ENCODE assay signal across 15 cellular contexts in the genomic region with DNA sequence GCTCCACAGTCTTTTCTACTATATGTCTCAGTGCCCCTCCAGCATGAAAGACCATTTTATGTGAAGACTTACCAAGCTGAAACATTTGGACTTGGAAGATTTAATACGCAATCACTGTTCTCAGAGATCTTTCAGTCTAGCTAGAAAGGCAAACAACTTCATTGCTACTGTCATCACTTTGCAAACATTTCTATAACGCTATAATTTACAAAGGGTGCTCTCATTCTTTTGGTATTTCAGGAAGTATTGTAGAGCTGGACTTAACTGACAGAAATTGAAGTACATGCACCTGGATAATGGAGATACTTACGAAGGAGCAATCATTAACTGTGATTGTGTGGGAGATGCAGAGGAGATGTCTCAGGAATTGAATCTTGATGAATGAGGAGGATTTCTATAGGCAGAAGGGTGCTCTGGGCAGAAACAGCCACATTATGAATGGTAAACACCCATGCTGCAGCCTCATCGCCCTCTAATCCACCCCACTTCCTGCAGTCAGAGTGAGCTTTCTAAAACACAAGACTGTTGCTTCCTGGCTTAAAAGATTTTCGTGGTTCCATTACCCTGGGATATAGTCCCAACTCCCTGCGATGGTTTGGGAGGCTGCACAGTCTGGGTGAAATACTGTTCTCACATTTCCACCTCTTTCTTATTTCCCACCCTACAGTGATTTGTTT.
"Had no signal": no experiment of that assay in that cellular context is flagged by ENCODE, and none has a peak within 500 bp of the region (broad histone marks: within the 10 kb centered on the region; RNA-seq: fewer than 3 reads in every experiment).

No MANE protein-coding gene starts in this region.

- H3K36me3 ChIP-seq: upper lobe of left lung had no signal

- DNase-seq: activated CD4-positive, alpha-beta T cell treated with anti-CD3 and anti-CD28 coated beads, Interleukin-2, amount 50 U/mL, for 4 hours; activated CD4-positive, CD25-positive, alpha-beta regulatory T cell treated with anti-CD3 and anti-CD28 coated beads, Interleukin-2, amount 50 U/mL, for 72 hours; activated gamma-delta T cell; activated naive CD8-positive, alpha-beta T cell treated with anti-CD3 and anti-CD28 coated beads for 36 hours; activated T-cell treated with anti-CD3 and anti-CD28 coated beads, Interleukin-2, amount 50 U/mL, for 4 hours; aorta; foreskin keratinocyte; nucleus accumbens; stimulated activated CD4-positive, alpha-beta T cell treated with anti-CD3 and anti-CD28 coated beads, Interleukin-2, amount 100 ng/mL, for 24 hours; stimulated activated naive B cell treated with anti-CD40 and anti-IgM and Interleukin-4, amounts not matched to agents 10 μg/mL and 1 μg/mL and 100 μg/mL, for 72 hours; substantia nigra; T-helper 9 cell; upper lobe of left lung had no signal

- H3K27me3 ChIP-seq: foreskin keratinocyte, upper lobe of left lung had no signal

- H3K4me1 ChIP-seq: foreskin keratinocyte, upper lobe of left lung had no signal

- H3K4me3 ChIP-seq: upper lobe of left lung had no signal

- ATAC-seq: activated T-cell treated with anti-CD3 and anti-CD28 coated beads, Interleukin-2, amount 50 U/mL, for 4 hours; foreskin keratinocyte; natural killer cell treated with Interleukin-12 subunit alpha and Interleukin-12 subunit beta and Interleukin-15 and Interleukin-18, amount 100 ng/mL, for 72 hours; sciatic nerve; stimulated activated naive B cell treated with anti-CD40 and anti-IgM and Interleukin-4, amounts not matched to agents 10 μg/mL and 1 μg/mL and 100 μg/mL, for 72 hours had no signal

- H3K9me3 ChIP-seq: upper lobe of left lung had no signal

- H3K27ac ChIP-seq: foreskin keratinocyte, upper lobe of left lung had no signal
